8 cellular contexts compared by ENCODE assay signal in genomic region chr1:29245876-29246275, GRCh38. TPM values are rescaled to one million over a fixed set of nuclear protein-coding genes. Genes with fewer than 3 reads are reported as not detected.
DNase-seq lines count a peak whose midpoint lies in the region; ATAC-seq and TF ChIP-seq lines count a peak whose summit lies in the region.

No MANE protein-coding gene starts in this region.

- POLR2A ChIA-PET in HCT116 (lab: Charles Lee): no interaction called here

- intact Hi-C loops in HCT116 (cut with micrococcal nuclease) (loop anchor here (5.0 to 10.0 kb wide), 2 partner anchors 99 to 171 kb away; no protein-coding TSS in a partner anchor), left colon (cut with DNase I, micrococcal nuclease) (no loop called here)

- BruUV-seq in HCT116 (replicated peaks; lab: Mats Ljungman, UMichigan): no TSS peak

- no peak overlapping the region for H3K27ac Mint-ChIP-seq in natural killer cell treated with Interleukin-12 subunit alpha and Interleukin-12 subunit beta and Interleukin-15 and Interleukin-18, amount 100 ng/mL, for 72 hours
- H3K27ac Mint-ChIP-seq in glutamatergic neuron (ENCODE audit: unreplicated experiment): no peak overlapping the region

- H2BK120ac ChIP-seq in trophoblast cell (ENCODE audit: insufficient read depth, low read length, poor library complexity): no peak overlapping the region

- no peak overlapping the region for H3K4ac ChIP-seq in trophoblast cell (ENCODE audit: low read depth, low read length)

- no peak for TF ChIP-seq POLR2A in HCT116 (IDR thresholded peaks at IDR 0.05; ENCODE audit: borderline replicate concordance, extremely low read depth, insufficient read depth, insufficient read length)

- H3K18ac ChIP-seq in trophoblast cell (ENCODE audit: low read length): no peak overlapping the region

- TF ChIP-seq CTCF in AG10803 (conservative IDR thresholded peaks at IDR 0.05; ENCODE audit: low read length): peak; percentile 49
- peak; percentile 32 to 54 (median 47); a peak in 4 of 6 replicates for TF ChIP-seq CTCF in HCT116 (IDR thresholded peaks at IDR 0.05 in 2 of 3, conservative IDR thresholded peaks at IDR 0.05 in 1 of 3; ENCODE audit: borderline replicate concordance in 1 of 3, insufficient read depth in 1 of 3, low read depth in 2 of 3, low read length in 2 of 3)
- TF ChIP-seq CTCF in WI38 (IDR thresholded peaks at IDR 0.05; ENCODE audit: low read depth, low read length): peak; percentile 61
- TF ChIP-seq CTCF in glutamatergic neuron (IDR thresholded peaks at IDR 0.05; ENCODE audit: partially characterized antibody, unreplicated experiment): no peak

- H3K36me3 ChIP-seq in HCT116 (ENCODE audit: control insufficient read depth in 1 of 2, insufficient read depth in 2 of 2, low read length in 2 of 2): no peaks in the 10 kb centered on the region
- H3K36me3 ChIP-seq in trophoblast cell (ENCODE audit: control insufficient read depth in 1 of 2, insufficient read depth in 2 of 2, low read length in 2 of 2): no peaks in the 10 kb centered on the region

- H3K4me1 Mint-ChIP-seq in natural killer cell treated with Interleukin-12 subunit alpha and Interleukin-12 subunit beta and Interleukin-15 and Interleukin-18, amount 100 ng/mL, for 72 hours (ENCODE audit: low read depth in 2 of 2): no peaks in the 10 kb centered on the region
- H3K4me1 Mint-ChIP-seq in glutamatergic neuron (ENCODE audit: low read depth, unreplicated experiment): peaks cover 18% of the 10 kb centered on the region

- peaks cover 30% of the 10 kb centered on the region for H3K79me1 ChIP-seq in trophoblast cell (ENCODE audit: low read length)

- H3K4me3 ChIP-seq in AG10803 (ENCODE audit: low read length): no peak overlapping the region
- no peak overlapping the region for H3K4me3 ChIP-seq in HCT116 (replicated peaks in 1 of 2; ENCODE audit: low read depth in 1 of 2, low read length in 2 of 2)
- H3K4me3 ChIP-seq in WI38 (ENCODE audit: low read depth, low read length): no peak overlapping the region
- H3K4me3 ChIP-seq in trophoblast cell (ENCODE audit: low read depth, low read length): no peak overlapping the region

- no peak overlapping the region for H2BK5ac ChIP-seq in trophoblast cell (ENCODE audit: low read depth, low read length, poor library complexity)

- no peaks in the 10 kb centered on the region for H3K36me3 Mint-ChIP-seq in natural killer cell treated with Interleukin-12 subunit alpha and Interleukin-12 subunit beta and Interleukin-15 and Interleukin-18, amount 100 ng/mL, for 72 hours
- H3K36me3 Mint-ChIP-seq in glutamatergic neuron (ENCODE audit: unreplicated experiment): peaks cover 4% of the 10 kb centered on the region

- H3K27me3 ChIP-seq in HCT116 (ENCODE audit: insufficient read depth, low read length) (no peaks in the 10 kb centered on the region), trophoblast cell (ENCODE audit: insufficient read depth, low read length) (no peaks in the 10 kb centered on the region)

- no peak overlapping the region for H4K91ac ChIP-seq in trophoblast cell (ENCODE audit: low read depth, low read length)

- DNase-seq in AG10803 (ENCODE audit: low read depth) (peak; percentile 48), HCT116 (ENCODE audit: low read depth, low spot score) (no peak), left colon (peak in 1 of 2 donors; percentile 48), trophoblast cell (no peak), glutamatergic neuron (no peak), NCI-H526 (lab: John Stamatoyannopoulos, UW) (no peak)
- DNase-seq in natural killer cell treated with Interleukin-12 subunit alpha and Interleukin-12 subunit beta and Interleukin-15 and Interleukin-18, amount 100 ng/mL, for 72 hours (ENCODE audit: low spot score): no peak

- no peaks in the 10 kb centered on the region for H3K9me2 ChIP-seq in HCT116 (ENCODE audit: insufficient read depth)

- RAD21 ChIA-PET in HCT116 (lab: Charles Lee; ENCODE audit: low non-redundant PET in 1 of 2, low total read pairs in 2 of 2, uncharacterized antibody in 2 of 2, unreplicated experiment in 2 of 2): no interaction called here

- H2BK12ac ChIP-seq in trophoblast cell (ENCODE audit: low read length): no peak overlapping the region

- no CpG with 5 or more reads among the region's 5 CpGs for WGBS in trophoblast cell (ENCODE audit: extremely low coverage, insufficient coverage, insufficient read length)

- no peak overlapping the region for H3K27ac ChIP-seq in HCT116 (ENCODE audit: low read depth, low read length)
- no peak overlapping the region for H3K27ac ChIP-seq in trophoblast cell (ENCODE audit: low read depth, low read length)

- H3K79me2 ChIP-seq in HCT116 (ENCODE audit: insufficient read depth, low read length) (peaks cover 9% of the 10 kb centered on the region; the same call in 1 of the 2 replicates), trophoblast cell (ENCODE audit: control insufficient read depth, insufficient read depth, low read length, poor library complexity) (peaks cover 19% of the 10 kb centered on the region)

- H3K9ac ChIP-seq in HCT116 (ENCODE audit: low read length) (no peak overlapping the region), trophoblast cell (ENCODE audit: low read length) (no peak overlapping the region)

- CTCF ChIA-PET in HCT116 (lab: Charles Lee): interaction anchor here (0.6 to 1.2 kb wide), 4 partner anchors 11 to 866 kb away, joined by 3 to 6 read pairs (median 4); no protein-coding TSS in a partner anchor

- H3K4me3 Mint-ChIP-seq in natural killer cell treated with Interleukin-12 subunit alpha and Interleukin-12 subunit beta and Interleukin-15 and Interleukin-18, amount 100 ng/mL, for 72 hours: no peak overlapping the region
- H3K4me3 Mint-ChIP-seq in glutamatergic neuron (ENCODE audit: unreplicated experiment): no peak overlapping the region

- H3K9me3 Mint-ChIP-seq in natural killer cell treated with Interleukin-12 subunit alpha and Interleukin-12 subunit beta and Interleukin-15 and Interleukin-18, amount 100 ng/mL, for 72 hours: no peaks in the 10 kb centered on the region
- H3K9me3 Mint-ChIP-seq in glutamatergic neuron (ENCODE audit: unreplicated experiment): peaks cover 1% of the 10 kb centered on the region

- no peak overlapping the region for H3K23ac ChIP-seq in trophoblast cell (ENCODE audit: low read length)

- no peaks in the 10 kb centered on the region for H4K20me1 ChIP-seq in HCT116 (ENCODE audit: insufficient read depth)

- TF ChIP-seq RAD21 in HCT116 (IDR thresholded peaks at IDR 0.05; ENCODE audit: low read depth): peak; percentile 73

- peaks cover 20 to 28% of the 10 kb centered on the region in 2 donors for H3K27me3 Mint-ChIP-seq in natural killer cell treated with Interleukin-12 subunit alpha and Interleukin-12 subunit beta and Interleukin-15 and Interleukin-18, amount 100 ng/mL, for 72 hours
- H3K27me3 Mint-ChIP-seq in glutamatergic neuron (ENCODE audit: unreplicated experiment): peaks cover 8% of the 10 kb centered on the region

- no peak overlapping the region for H4K8ac ChIP-seq in trophoblast cell (ENCODE audit: low read depth, low read length)

- H3K9me3 ChIP-seq in HCT116 (ENCODE audit: control insufficient read depth in 1 of 2, insufficient read depth in 1 of 2, low read depth in 1 of 2, low read length in 2 of 2) (no peaks in the 10 kb centered on the region), trophoblast cell (ENCODE audit: insufficient read depth, low read depth, low read length) (peaks cover 3% of the 10 kb centered on the region)

- H3K14ac ChIP-seq in trophoblast cell (ENCODE audit: low read length): no peak overlapping the region

- H3K4me1 ChIP-seq in HCT116 (ENCODE audit: control insufficient read depth in 1 of 2, insufficient read depth in 2 of 2, low read length in 2 of 2): peaks cover 0 to 5% of the 10 kb centered on the region in 2 experiments; a peak in 1 of 4 replicates
- peaks cover 50 to 61% of the 10 kb centered on the region in 2 experiments for H3K4me1 ChIP-seq in trophoblast cell (ENCODE audit: control insufficient read depth in 1 of 2, insufficient read depth in 2 of 2, low read length in 2 of 2)

- H2AFZ ChIP-seq in HCT116 (ENCODE audit: low read depth, low read length, poor library complexity, severe bottlenecking): no peak overlapping the region
- no peak overlapping the region for H2AFZ ChIP-seq in trophoblast cell (ENCODE audit: insufficient read depth, low read length, poor library complexity)

- no peak overlapping the region for H4K12ac ChIP-seq in trophoblast cell (ENCODE audit: low read depth, low read length)

- H2AK5ac ChIP-seq in trophoblast cell (ENCODE audit: low read length): no peak overlapping the region

- H3K4me2 ChIP-seq in HCT116 (ENCODE audit: low read length) (no peak overlapping the region), trophoblast cell (ENCODE audit: low read length) (no peak overlapping the region)

- ATAC-seq in HCT116 (peak; percentile 85), left colon (peak; percentile 91)
- ATAC-seq in natural killer cell treated with Interleukin-12 subunit alpha and Interleukin-12 subunit beta and Interleukin-15 and Interleukin-18, amount 100 ng/mL, for 72 hours: no peak

TF ChIP-seq in HCT116, 20 proteins besides CTCF, POLR2A, EP300 and RAD21:
- TF ChIP-seq SIN3A (IDR thresholded peaks at IDR 0.05; ENCODE audit: low read depth) (no peak), MAX (IDR thresholded peaks at IDR 0.05) (no peak), JUND (IDR thresholded peaks at IDR 0.05) (no peak)
- TF ChIP-seq, protein P1, sequence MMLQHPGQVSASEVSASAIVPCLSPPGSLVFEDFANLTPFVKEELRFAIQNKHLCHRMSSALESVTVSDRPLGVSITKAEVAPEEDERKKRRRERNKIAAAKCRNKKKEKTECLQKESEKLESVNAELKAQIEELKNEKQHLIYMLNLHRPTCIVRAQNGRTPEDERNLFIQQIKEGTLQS (IDR thresholded peaks at IDR 0.05): no peak

RNA-seq across cellular contexts. Expression of gene PTPRU, which starts 9.6 kb away (rescaled TPM):
- 40.7 TPM for total RNA-seq in HCT116 (2021; ENCODE audit: unreplicated experiment)
- polyA plus RNA-seq in HCT116 (2012): 48.2 and 58.7 TPM in 2 replicates
- total RNA-seq in left colon: 1 to 10 TPM; 2.0 to 2.4 TPM
- 1 to 10 TPM; 1.3 to 1.4 TPM for total RNA-seq in natural killer cell treated with Interleukin-12 subunit alpha and Interleukin-12 subunit beta and Interleukin-15 and Interleukin-18, amount 100 ng/mL, for 72 hours
- 33.5 and 35.1 TPM in 2 replicates for polyA plus RNA-seq in trophoblast cell (2013)
- total RNA-seq in glutamatergic neuron (ENCODE audit: unreplicated experiment): 92.5 TPM

RNA-seq across cellular contexts. Expression of gene MECR, which starts 15.1 kb away (rescaled TPM):
- total RNA-seq in HCT116 (2021; ENCODE audit: unreplicated experiment) (42.9 TPM), left colon (10 to 100 TPM; 14.3 to 20.6 TPM), glutamatergic neuron (ENCODE audit: unreplicated experiment) (21.4 TPM)
- polyA plus RNA-seq in HCT116 (2012): 38.4 and 45.7 TPM in 2 replicates
- 10 to 100 TPM; 21.2 to 36.2 TPM for total RNA-seq in natural killer cell treated with Interleukin-12 subunit alpha and Interleukin-12 subunit beta and Interleukin-15 and Interleukin-18, amount 100 ng/mL, for 72 hours
- polyA plus RNA-seq in trophoblast cell (2013): 17.6 and 18.9 TPM in 2 replicates

Comparison
In these comparisons a context has a peak if more than half of its experiments do, and no peak if none do; other contexts are left out.
1. ATAC-seq: peak in HCT116 (single experiment) and left colon (single experiment); none in natural killer cell treated with Interleukin-12 subunit alpha and Interleukin-12 subunit beta and Interleukin-15 and Interleukin-18, amount 100 ng/mL, for 72 hours (0 of 2).
2. RNA of gene PTPRU, which starts 9.6 kb away (total RNA-seq): 92.5 TPM in glutamatergic neuron (single experiment) and 40.7 TPM in HCT116 (single experiment); 2.0 to 2.4 TPM in left colon and 1.3 to 1.4 TPM in natural killer cell treated with Interleukin-12 subunit alpha and Interleukin-12 subunit beta and Interleukin-15 and Interleukin-18, amount 100 ng/mL, for 72 hours; every median in the first group is over 10 times any median in the second.